ENCODE assay signal across 17 cellular contexts in genomic region chrX:149927964-149928258, GRCh38. TPM values are rescaled to one million over a fixed set of nuclear protein-coding genes. Genes with fewer than 3 reads are reported as not detected.
DNase-seq lines count a peak whose midpoint lies in the region; ATAC-seq, FAIRE-seq and TF ChIP-seq lines count a peak whose summit lies in the region.
"Not testable (repeated sequence)": the region's sequence is repeated elsewhere in the genome, so short reads cannot be mapped to it uniquely, and the experiment has no call there.
"Had no signal": no experiment of that assay in that cellular context is flagged by ENCODE, and none has a peak within 500 bp of the region (broad histone marks: within the 10 kb centered on the region; RNA-seq: fewer than 3 reads in every experiment).

No MANE protein-coding gene starts in this region.

- not testable (repeated sequence) for H3K36me3 ChIP-seq in IMR-90 (ENCODE audit: control insufficient read depth, insufficient read depth, low read length)

- peak; percentile 45 for ATAC-seq in GM18502 (IDR thresholded peaks at IDR 0.05; ENCODE audit: poor library complexity, unreplicated experiment)
- peak; percentile 23 for ATAC-seq in GM21723 (IDR thresholded peaks at IDR 0.05; ENCODE audit: unreplicated experiment)
- peak; percentile 51 for ATAC-seq in HG02852 (IDR thresholded peaks at IDR 0.05; ENCODE audit: unreplicated experiment)
- peak; percentile 14 for ATAC-seq in HG03095 (IDR thresholded peaks at IDR 0.05; ENCODE audit: unreplicated experiment)
- ATAC-seq in IMR-90 (ENCODE audit: low read depth): peak; percentile 54
- peak; percentile 22 to 40 for ATAC-seq in activated naive CD4-positive, alpha-beta T cell treated with anti-CD3 and anti-CD28 coated beads, Interleukin-2, amount 50 U/mL, for 72 hours

- H3K9me3 Mint-ChIP-seq in activated naive CD4-positive, alpha-beta T cell treated with anti-CD3 and anti-CD28 coated beads, Interleukin-2, amount 50 U/mL, for 72 hours: not testable (repeated sequence)

- not testable (repeated sequence) for H3K14ac ChIP-seq in IMR-90 (replicated peaks; ENCODE audit: low read depth, low read length)

- TF ChIP-seq RAD21 in IMR-90 (IDR thresholded peaks at IDR 0.05; ENCODE audit: low read length): not testable (repeated sequence)

- no CpG with 5 or more reads among the region's 1 CpG for WGBS in IMR-90 (ENCODE audit: extremely low coverage in 2 of 2, insufficient read length in 1 of 2), 2 experiments

- H3K9me1 ChIP-seq in IMR-90 (ENCODE audit: insufficient read depth, low read length): not testable (repeated sequence)

- H3K18ac ChIP-seq in IMR-90 (ENCODE audit: low read depth, low read length): not testable (repeated sequence)

- not testable (repeated sequence) for H3K27ac ChIP-seq in IMR-90 (ENCODE audit: insufficient read depth, low read length)

- H3K23ac ChIP-seq in IMR-90 (ENCODE audit: low read depth, low read length): not testable (repeated sequence)

- H3K56ac ChIP-seq in IMR-90 (ENCODE audit: extremely low read depth, insufficient read depth, low read length): not testable (repeated sequence)

- POLR2A ChIA-PET in IMR-90 (lab: Charles Lee; ENCODE audit: unreplicated experiment): not testable (repeated sequence)

- H3K9ac ChIP-seq in IMR-90 (ENCODE audit: low read depth, low read length): not testable (repeated sequence)

- not testable (repeated sequence) for H2BK5ac ChIP-seq in IMR-90 (ENCODE audit: low read depth, low read length, poor library complexity, severe bottlenecking)

- not testable (repeated sequence) for H3K27me3 ChIP-seq in IMR-90 (ENCODE audit: control insufficient read depth, insufficient read depth, low read length)

- dilution Hi-C loops in IMR-90 (cut with HindIII; ENCODE audit: low sequenced_read_pairs, unreplicated experiment): not testable (repeated sequence)

- not testable (repeated sequence) for H2AK5ac ChIP-seq in IMR-90 (ENCODE audit: low read depth, low read length)

- H4K20me1 ChIP-seq in IMR-90 (ENCODE audit: insufficient read depth, low read length): not testable (repeated sequence)

- TF ChIP-seq CTCF in IMR-90 (conservative IDR thresholded peaks at IDR 0.05; ENCODE audit: low read depth, low read length): not testable (repeated sequence)

- BruUV-seq in IMR-90 (replicated peaks; lab: Mats Ljungman, UMichigan): not testable (repeated sequence)

- H4K5ac ChIP-seq in IMR-90 (ENCODE audit: low read depth, low read length): not testable (repeated sequence)

- not testable (repeated sequence) for H2BK15ac ChIP-seq in IMR-90 (ENCODE audit: low read depth, low read length)

- H2AFZ ChIP-seq in IMR-90 (replicated peaks; ENCODE audit: low read length, poor library complexity): not testable (repeated sequence)

- CTCF ChIA-PET in IMR-90 (lab: Yijun Ruan, JAX): not testable (repeated sequence)

- not testable (repeated sequence) for H3K4me2 ChIP-seq in IMR-90 (ENCODE audit: low read depth, low read length)

- DNase-seq in GM19239 (ENCODE audit: insufficient read length, low spot score); IMR-90; activated naive CD4-positive, alpha-beta T cell treated with anti-CD3 and anti-CD28 coated beads, Interleukin-2, amount 50 U/mL, for 72 hours (ENCODE audit: low spot score in 2 of 2): not testable (repeated sequence)

- TF ChIP-seq POLR2A in IMR-90 (IDR thresholded peaks at IDR 0.05; ENCODE audit: low read depth, low read length): not testable (repeated sequence)

- H3K4me1 ChIP-seq in IMR-90 (ENCODE audit: control insufficient read depth, insufficient read depth, low read length): not testable (repeated sequence)

- intact Hi-C loops in IMR-90 (cut with micrococcal nuclease): not testable (repeated sequence)

- in situ Hi-C loops in IMR-90 (cut with MboI; ENCODE audit: low sequenced_read_pairs): not testable (repeated sequence)

- H3K36me3 Mint-ChIP-seq in activated naive CD4-positive, alpha-beta T cell treated with anti-CD3 and anti-CD28 coated beads, Interleukin-2, amount 50 U/mL, for 72 hours: not testable (repeated sequence)

- not testable (repeated sequence) for H3K4me3 ChIP-seq in IMR-90 (ENCODE audit: insufficient read depth, low read depth, low read length)

- not testable (repeated sequence) for H2BK20ac ChIP-seq in IMR-90 (ENCODE audit: low read depth, low read length)

- peak; percentile 80 for FAIRE-seq in GM19239 (lab: Jason Lieb, UNC)

- H4K8ac ChIP-seq in IMR-90 (ENCODE audit: low read depth in 2 of 2, low read length in 2 of 2): not testable (repeated sequence)

- H2BK120ac ChIP-seq in IMR-90 (ENCODE audit: low read depth, low read length): not testable (repeated sequence)

- H3K79me1 ChIP-seq in IMR-90 (ENCODE audit: low read depth in 1 of 2, low read length in 2 of 2): not testable (repeated sequence)

- H3K4ac ChIP-seq in IMR-90 (ENCODE audit: low read depth, low read length): not testable (repeated sequence)

- not testable (repeated sequence) for H3K9me3 ChIP-seq in IMR-90 (ENCODE audit: control insufficient read depth, insufficient read depth, low read length)

- H4K91ac ChIP-seq in IMR-90 (ENCODE audit: insufficient read depth, low read depth, low read length): not testable (repeated sequence)

- H3K27ac Mint-ChIP-seq in activated naive CD4-positive, alpha-beta T cell treated with anti-CD3 and anti-CD28 coated beads, Interleukin-2, amount 50 U/mL, for 72 hours: not testable (repeated sequence)

- not testable (repeated sequence) for H2AK9ac ChIP-seq in IMR-90 (replicated peaks; ENCODE audit: low read depth, low read length, poor library complexity)

RNA-seq across cellular contexts. Expression of gene HSFX4, which starts 1.5 kb away (rescaled TPM):
- not detected in 2 replicates for total RNA-seq in IMR-90 (2012; rRNA removed)
- not detected in 2 replicates for polyA plus RNA-seq in IMR-90 (2012; rRNA removed)
- polyA plus RNA-seq in IMR-90 (2012; cell fraction: cytosol; rRNA removed): not detected in 2 replicates
- not detected in 2 replicates for polyA plus RNA-seq in IMR-90 (2012; cell fraction: nucleus; rRNA removed; ENCODE audit: low replicate concordance)
- total RNA-seq in activated naive CD4-positive, alpha-beta T cell treated with anti-CD3 and anti-CD28 coated beads, Interleukin-2, amount 50 U/mL, for 72 hours: not detected
- total RNA-seq: A673; CD4-positive, alpha-beta memory T cell; Daoy; G401; H1; HepG2; HT1080; M059J; Right ventricle myocardium superior; SJSA1 had no signal
- polyA plus RNA-seq: CD4-positive, alpha-beta memory T cell; H1; HepG2 had no signal

RNA-seq across cellular contexts. Expression of gene EOLA2, which starts 10.4 kb away (rescaled TPM):
- total RNA-seq in IMR-90 (2012; rRNA removed): 22.5 and 23.7 TPM in 2 replicates
- 46.5 and 51.4 TPM in 2 replicates for polyA plus RNA-seq in IMR-90 (2012; rRNA removed)
- 24.4 and 37.3 TPM in 2 replicates for polyA plus RNA-seq in IMR-90 (2012; cell fraction: cytosol; rRNA removed)
- 40.1 and 107 TPM in 2 replicates for polyA plus RNA-seq in IMR-90 (2012; cell fraction: nucleus; rRNA removed; ENCODE audit: low replicate concordance)
- total RNA-seq in activated naive CD4-positive, alpha-beta T cell treated with anti-CD3 and anti-CD28 coated beads, Interleukin-2, amount 50 U/mL, for 72 hours: 10 to 100 TPM; 24.2 to 34.0 TPM

RNA-seq across cellular contexts. Expression of gene MAGEA8, which starts 46.9 kb away (rescaled TPM):
- not detected in 2 replicates for total RNA-seq in IMR-90 (2012; rRNA removed)
- not detected in 2 replicates for polyA plus RNA-seq in IMR-90 (2012; rRNA removed)
- polyA plus RNA-seq in IMR-90 (2012; cell fraction: cytosol; rRNA removed): not detected in 2 replicates
- polyA plus RNA-seq in IMR-90 (2012; cell fraction: nucleus; rRNA removed; ENCODE audit: low replicate concordance): not detected in 2 replicates
- not detected for total RNA-seq in activated naive CD4-positive, alpha-beta T cell treated with anti-CD3 and anti-CD28 coated beads, Interleukin-2, amount 50 U/mL, for 72 hours
- total RNA-seq: A673; CD4-positive, alpha-beta memory T cell; Daoy; G401; H1; HepG2; HT1080; M059J; Right ventricle myocardium superior; SJSA1 had no signal
- polyA plus RNA-seq: CD4-positive, alpha-beta memory T cell; H1; HepG2 had no signal
